Comparison of ENCODE assay signal across 8 cellular contexts in genomic region chr11:64649304-64649703, GRCh38. TPM values are rescaled to one million over a fixed set of nuclear protein-coding genes. Genes with fewer than 3 reads are reported as not detected.
DNase-seq lines count a peak whose midpoint lies in the region; ATAC-seq lines count a peak whose summit lies in the region.

No MANE protein-coding gene starts in this region.

- no peak for ATAC-seq in HG02884 (IDR thresholded peaks at IDR 0.05; ENCODE audit: unreplicated experiment)
- ATAC-seq in GM19023 (IDR thresholded peaks at IDR 0.05; ENCODE audit: unreplicated experiment) = no peak
- no peak for ATAC-seq in HG02938 (IDR thresholded peaks at IDR 0.05; ENCODE audit: unreplicated experiment)

- H3K27ac Mint-ChIP-seq in activated CD4-positive, alpha-beta T cell treated with anti-CD3 and anti-CD28 coated beads, Interleukin-2, amount 10 ng/mL, durations not matched to agents 7 days and 5 days = no peak overlapping the region

- H3K4me1 Mint-ChIP-seq in activated CD4-positive, alpha-beta T cell treated with anti-CD3 and anti-CD28 coated beads, Interleukin-2, amount 10 ng/mL, durations not matched to agents 7 days and 5 days = no peaks in the 10 kb centered on the region

- POLR2A ChIA-PET in activated CD4-positive, alpha-beta T cell treated with anti-CD3 and anti-CD28 coated beads, Interleukin-2, amount 10 ng/mL, durations not matched to agents 7 days and 5 days (lab: Charles Lee) = no interaction called here

- DNase-seq in Daoy (ENCODE audit: low read depth) (peak; percentile 23), HuH-7 (ENCODE audit: low spot score) (peak; percentile 60), amniotic epithelial cell (ENCODE audit: low read depth) (peak; percentile 17), lung microvascular endothelial cell (ENCODE audit: low read depth in 2 of 2) (peak; percentile 20 to 31)
- DNase-seq in activated CD4-positive, alpha-beta T cell treated with anti-CD3 and anti-CD28 coated beads, Interleukin-2, amount 10 ng/mL, durations not matched to agents 7 days and 5 days = no peak

- no peak overlapping the region for H3K4me3 Mint-ChIP-seq in activated CD4-positive, alpha-beta T cell treated with anti-CD3 and anti-CD28 coated beads, Interleukin-2, amount 10 ng/mL, durations not matched to agents 7 days and 5 days

- no peaks in the 10 kb centered on the region for H3K9me3 Mint-ChIP-seq in activated CD4-positive, alpha-beta T cell treated with anti-CD3 and anti-CD28 coated beads, Interleukin-2, amount 10 ng/mL, durations not matched to agents 7 days and 5 days

- no peaks in the 10 kb centered on the region for H3K36me3 Mint-ChIP-seq in activated CD4-positive, alpha-beta T cell treated with anti-CD3 and anti-CD28 coated beads, Interleukin-2, amount 10 ng/mL, durations not matched to agents 7 days and 5 days (ENCODE audit: low read depth)

- CTCF ChIA-PET in activated CD4-positive, alpha-beta T cell treated with anti-CD3 and anti-CD28 coated beads, Interleukin-2, amount 10 ng/mL, durations not matched to agents 7 days and 5 days (lab: Charles Lee) = interaction anchor here (0.6 to 2.5 kb wide), 7 partner anchors 10 to 200 kb away, joined by 3 to 10 read pairs (median 3); no protein-coding TSS in a partner anchor

- H3K27me3 Mint-ChIP-seq in activated CD4-positive, alpha-beta T cell treated with anti-CD3 and anti-CD28 coated beads, Interleukin-2, amount 10 ng/mL, durations not matched to agents 7 days and 5 days = peaks cover 23% of the 10 kb centered on the region

RNA-seq across cellular contexts. Expression of gene SLC22A12, which starts 58.3 kb away (rescaled TPM):
- not detected in 2 replicates for total RNA-seq in Daoy (2014; rRNA removed; shearing (Covaris generic))
- total RNA-seq in lung microvascular endothelial cell = not detected in 2 replicates
- total RNA-seq in activated CD4-positive, alpha-beta T cell treated with anti-CD3 and anti-CD28 coated beads, Interleukin-2, amount 10 ng/mL, durations not matched to agents 7 days and 5 days = not detected
